In the genomic region with DNA sequence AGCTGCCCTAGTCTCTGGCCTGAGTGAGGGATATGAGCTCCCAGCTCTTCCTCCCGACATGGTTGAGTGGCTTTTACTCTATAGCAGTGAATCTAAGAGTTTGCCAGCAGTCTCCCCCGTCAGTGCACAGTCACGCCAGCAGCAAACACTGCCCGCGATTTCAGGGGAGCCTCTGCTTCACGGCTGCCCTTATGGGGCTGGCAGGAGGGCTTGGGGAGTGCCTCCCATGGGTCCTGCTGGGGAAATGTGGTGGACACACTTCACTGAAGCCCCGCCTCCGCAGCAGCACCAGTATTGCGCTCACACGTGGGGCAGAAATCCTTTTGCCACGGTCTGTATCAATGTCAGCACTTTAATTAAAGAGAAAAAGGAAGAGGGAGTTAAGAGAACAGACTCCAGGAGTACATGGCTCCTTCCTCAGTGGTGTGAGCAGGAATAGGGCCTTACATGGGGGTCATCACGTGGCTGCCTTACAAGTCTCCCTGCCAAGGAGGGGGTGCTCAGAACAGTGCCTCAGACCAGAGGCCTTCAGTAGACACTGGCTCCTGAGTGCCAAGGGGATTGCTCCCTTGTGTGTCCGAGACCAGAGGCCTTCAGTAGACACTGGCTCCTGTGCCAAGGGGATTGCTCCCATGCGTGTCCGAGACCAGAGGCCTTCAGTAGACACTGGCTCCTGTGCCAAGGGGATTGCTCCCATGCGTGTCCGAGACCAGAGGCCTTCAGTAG, we compare ENCODE assay signal across 16 cellular contexts.
"Had no signal": no experiment of that assay in that cellular context is flagged by ENCODE, and none has a peak within 500 bp of the region (broad histone marks: within the 10 kb centered on the region; RNA-seq: fewer than 3 reads in every experiment).

No MANE protein-coding gene starts in this region.

- H3K9me3 ChIP-seq: breast epithelium, gastrocnemius medialis, left lung, thoracic aorta had no signal

- H3K27me3 ChIP-seq: breast epithelium, gastrocnemius medialis, left lung had no signal

- H3K27ac ChIP-seq: breast epithelium, gastrocnemius medialis, left lung, thoracic aorta had no signal

- ATAC-seq: gastrocnemius medialis; left lung; stimulated activated naive CD8-positive, alpha-beta T cell treated with anti-CD3 and anti-CD28 coated beads, Interleukin-15, amount 100 ng/mL, for 72 hours had no signal

- H3K27me3 Mint-ChIP-seq: activated CD4-positive, alpha-beta memory T cell treated with anti-CD3 and anti-CD28 coated beads, Interleukin-2, amount 10 ng/mL, durations not matched to agents 7 days and 5 days; stimulated activated naive CD8-positive, alpha-beta T cell treated with anti-CD3 and anti-CD28 coated beads, Interleukin-15, amount 100 ng/mL, for 72 hours had no signal

- H3K4me3 Mint-ChIP-seq: activated CD4-positive, alpha-beta memory T cell treated with anti-CD3 and anti-CD28 coated beads, Interleukin-2, amount 10 ng/mL, durations not matched to agents 7 days and 5 days; neural crest cell; stimulated activated naive CD8-positive, alpha-beta T cell treated with anti-CD3 and anti-CD28 coated beads, Interleukin-15, amount 100 ng/mL, for 72 hours; T-helper 2 cell treated with Interferon-gamma antibody and Interleukin-4, amounts not matched to agents 5 μg/mL and 100 μg/mL, for 36 hours had no signal

- H3K27ac Mint-ChIP-seq: activated CD4-positive, alpha-beta memory T cell treated with anti-CD3 and anti-CD28 coated beads, Interleukin-2, amount 10 ng/mL, durations not matched to agents 7 days and 5 days; T-helper 2 cell treated with Interferon-gamma antibody and Interleukin-4, amounts not matched to agents 5 μg/mL and 100 μg/mL, for 36 hours had no signal

- H3K4me1 Mint-ChIP-seq: activated CD4-positive, alpha-beta memory T cell treated with anti-CD3 and anti-CD28 coated beads, Interleukin-2, amount 10 ng/mL, durations not matched to agents 7 days and 5 days; neural crest cell; stimulated activated naive CD8-positive, alpha-beta T cell treated with anti-CD3 and anti-CD28 coated beads, Interleukin-15, amount 100 ng/mL, for 72 hours had no signal

- H3K4me3 ChIP-seq: breast epithelium, gastrocnemius medialis, left lung, thoracic aorta had no signal

- H3K9me3 Mint-ChIP-seq: activated CD4-positive, alpha-beta memory T cell treated with anti-CD3 and anti-CD28 coated beads, Interleukin-2, amount 10 ng/mL, durations not matched to agents 7 days and 5 days; neural crest cell; stimulated activated naive CD8-positive, alpha-beta T cell treated with anti-CD3 and anti-CD28 coated beads, Interleukin-15, amount 100 ng/mL, for 72 hours; T-helper 2 cell treated with Interferon-gamma antibody and Interleukin-4, amounts not matched to agents 5 μg/mL and 100 μg/mL, for 36 hours had no signal

- H3K36me3 ChIP-seq: breast epithelium had no signal

- DNase-seq: activated CD4-positive, alpha-beta memory T cell treated with anti-CD3 and anti-CD28 coated beads, Interleukin-2, amount 10 ng/mL, durations not matched to agents 7 days and 5 days; activated CD4-positive, CD25-positive, alpha-beta regulatory T cell treated with anti-CD3 and anti-CD28 coated beads, Interleukin-2, amount 50 U/mL, for 72 hours; activated gamma-delta T cell; activated T-cell treated with anti-CD3 and anti-CD28 coated beads, Interleukin-2, amount 50 U/mL, for 48 hours; aorta; gastrocnemius medialis; islet precursor cell; left lung; mesendoderm; stimulated activated CD4-positive, alpha-beta T cell treated with anti-CD3 and anti-CD28 coated beads, Interleukin-4, amount 100 ng/mL, for 1 hour; stimulated activated CD8-positive, alpha-beta memory T cell treated with anti-CD3 and anti-CD28 coated beads, Interleukin-4, amount 100 ng/mL, for 48 hours; stimulated activated naive CD8-positive, alpha-beta T cell treated with anti-CD3 and anti-CD28 coated beads, Interleukin-15, amount 100 ng/mL, for 72 hours had no signal

- H3K4me1 ChIP-seq: breast epithelium, gastrocnemius medialis, left lung had no signal
